Comparison of ENCODE assay signal across 8 cellular contexts in the genomic region with DNA sequence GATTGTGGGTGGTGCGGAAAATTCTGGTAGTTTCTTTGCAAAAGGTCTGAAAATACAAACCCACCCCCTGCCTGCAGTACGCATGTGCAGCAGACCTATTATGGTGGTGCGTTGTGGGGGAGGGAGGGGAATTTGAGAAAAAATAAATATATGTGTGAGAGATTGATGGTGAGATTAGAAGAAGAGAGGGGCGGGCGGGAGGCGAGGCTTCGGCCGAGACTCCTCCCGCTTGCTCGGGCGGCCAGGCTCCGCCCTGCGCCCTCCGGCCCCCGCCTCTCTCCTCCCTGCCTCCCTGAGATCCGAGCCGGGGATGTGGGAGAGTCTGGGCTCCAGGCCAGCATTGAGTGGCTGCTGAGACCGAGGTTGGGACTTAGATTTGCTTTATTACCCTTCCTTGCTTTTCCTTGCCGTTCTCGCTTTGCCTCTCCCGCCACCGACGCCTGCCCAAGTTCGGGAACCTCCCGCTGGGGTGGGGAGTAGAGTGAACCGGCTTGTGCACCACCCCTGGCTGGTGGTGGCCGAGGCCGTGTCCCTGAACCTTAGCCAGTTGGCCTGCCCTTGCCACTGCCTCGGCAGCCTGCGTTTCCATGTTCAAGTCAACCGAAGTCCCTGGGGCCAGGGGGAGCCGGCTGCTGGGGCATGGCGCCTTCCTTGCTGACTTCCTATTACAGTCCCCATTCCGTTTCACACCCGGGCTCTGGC. TPM values are rescaled to one million over a fixed set of nuclear protein-coding genes. Genes with fewer than 3 reads are reported as not detected.
DNase-seq lines count a peak whose midpoint lies in the region; ATAC-seq and TF ChIP-seq lines count a peak whose summit lies in the region.

No MANE protein-coding gene starts in this region.

- no peaks in the 10 kb centered on the region for H3K9me3 ChIP-seq in left lung

- no peak for TF ChIP-seq CTCF in left lung (IDR thresholded peaks at IDR 0.05)

- intact Hi-C loops in activated CD4-positive, alpha-beta T cell treated with anti-CD3 and anti-CD28 coated beads, Interleukin-2, amount 10 ng/mL, durations not matched to agents 24 days and 14 days (cut with micrococcal nuclease) = loop anchor here (1.0 to 5.0 kb wide), 5 partner anchors 28 to 200 kb away; partner anchors contain the start of genes CNTROB, NAA38, TP53 and TRAPPC1
- intact Hi-C loops in left lung (cut with DNase I) = no loop called here

- peaks cover 9% of the 10 kb centered on the region for H3K4me1 Mint-ChIP-seq in activated CD4-positive, alpha-beta T cell treated with anti-CD3 and anti-CD28 coated beads, Interleukin-2, amount 10 ng/mL, durations not matched to agents 24 days and 14 days

- H3K27ac ChIP-seq in left lung = peak overlapping the region; percentile 91 to 97

- peaks cover 0 to 20% of the 10 kb centered on the region in 2 donors for H3K36me3 ChIP-seq in left lung

- no peaks in the 10 kb centered on the region for H3K27me3 Mint-ChIP-seq in activated CD4-positive, alpha-beta T cell treated with anti-CD3 and anti-CD28 coated beads, Interleukin-2, amount 10 ng/mL, durations not matched to agents 24 days and 14 days

- no peak overlapping the region for H3K27ac Mint-ChIP-seq in activated CD4-positive, alpha-beta T cell treated with anti-CD3 and anti-CD28 coated beads, Interleukin-2, amount 10 ng/mL, durations not matched to agents 24 days and 14 days

- DNase-seq in GM04504 (ENCODE audit: low read depth) (peak; percentile 86), NCI-H510A (lab: John Stamatoyannopoulos, UW) (peak; percentile 84), dedifferentiated amniotic fluid mesenchymal stem cell (ENCODE audit: extremely low spot score) (peak; percentile 95), left lung (peak; percentile 95 to 96)
- peak; percentile 95 for DNase-seq in activated CD4-positive, alpha-beta T cell treated with anti-CD3 and anti-CD28 coated beads, Interleukin-2, amount 10 ng/mL, durations not matched to agents 24 days and 14 days
- DNase-seq in stimulated activated CD4-positive, alpha-beta T cell treated with anti-CD3 and anti-CD28 coated beads, Interleukin-1b, Interleukin-23, amount 100 ng/mL, for 48 hours = peak; percentile 91

- H3K4me3 ChIP-seq in left lung = peak overlapping the region; percentile 24 to 89

- no peak overlapping the region for H3K4me3 Mint-ChIP-seq in activated CD4-positive, alpha-beta T cell treated with anti-CD3 and anti-CD28 coated beads, Interleukin-2, amount 10 ng/mL, durations not matched to agents 24 days and 14 days

- H3K27me3 ChIP-seq in left lung = no peaks in the 10 kb centered on the region

- peak; percentile 53 for ATAC-seq in HG03196 (IDR thresholded peaks at IDR 0.05; ENCODE audit: unreplicated experiment)
- ATAC-seq in left lung = peak; percentile 88
- ATAC-seq in GM19467 (IDR thresholded peaks at IDR 0.05; ENCODE audit: unreplicated experiment) = no peak

- no peaks in the 10 kb centered on the region for H3K9me3 Mint-ChIP-seq in activated CD4-positive, alpha-beta T cell treated with anti-CD3 and anti-CD28 coated beads, Interleukin-2, amount 10 ng/mL, durations not matched to agents 24 days and 14 days

- H3K36me3 Mint-ChIP-seq in activated CD4-positive, alpha-beta T cell treated with anti-CD3 and anti-CD28 coated beads, Interleukin-2, amount 10 ng/mL, durations not matched to agents 24 days and 14 days (ENCODE audit: low read depth) = peaks cover 28% of the 10 kb centered on the region

- H3K4me1 ChIP-seq in left lung = peaks cover 24 to 65% of the 10 kb centered on the region in 2 donors

RNA-seq across cellular contexts. Expression of gene CHD3, which starts 1.0 kb away (rescaled TPM):
- 152 and 158 TPM in 2 replicates for total RNA-seq in activated CD4-positive, alpha-beta T cell treated with anti-CD3 and anti-CD28 coated beads, Interleukin-2, amount 10 ng/mL, durations not matched to agents 24 days and 14 days
- total RNA-seq in left lung = 100 to 1,000 TPM in 1 of 2 donors, 10 to 100 TPM in 1; 95.3 to 118 TPM

RNA-seq across cellular contexts. Expression of gene RNF227, which starts 28.5 kb away (rescaled TPM):
- total RNA-seq in activated CD4-positive, alpha-beta T cell treated with anti-CD3 and anti-CD28 coated beads, Interleukin-2, amount 10 ng/mL, durations not matched to agents 24 days and 14 days = 6.2 and 6.5 TPM in 2 replicates
- total RNA-seq in left lung = 1 to 10 TPM; 4.5 to 5.1 TPM

RNA-seq across cellular contexts. Expression of gene CYB5D1, which starts 29.8 kb away (rescaled TPM):
- 12.7 and 14.0 TPM in 2 replicates for total RNA-seq in activated CD4-positive, alpha-beta T cell treated with anti-CD3 and anti-CD28 coated beads, Interleukin-2, amount 10 ng/mL, durations not matched to agents 24 days and 14 days
- 10 to 100 TPM in 1 of 2 donors, 1 to 10 TPM in 1; 9.8 to 12.3 TPM for total RNA-seq in left lung

RNA-seq across cellular contexts. Expression of gene NAA38, which starts 30.3 kb away (rescaled TPM):
- total RNA-seq in activated CD4-positive, alpha-beta T cell treated with anti-CD3 and anti-CD28 coated beads, Interleukin-2, amount 10 ng/mL, durations not matched to agents 24 days and 14 days = 45.2 and 47.5 TPM in 2 replicates
- total RNA-seq in left lung = 10 to 100 TPM; 60.5 to 72.6 TPM

RNA-seq across cellular contexts. Expression of gene TMEM88, which starts 32.8 kb away (rescaled TPM):
- total RNA-seq in activated CD4-positive, alpha-beta T cell treated with anti-CD3 and anti-CD28 coated beads, Interleukin-2, amount 10 ng/mL, durations not matched to agents 24 days and 14 days = 6.1 and 7.1 TPM in 2 replicates
- total RNA-seq in left lung = 1 to 10 TPM; 5.7 to 6.5 TPM
